Comparison of ENCODE assay signal across 19 cellular contexts in the genomic region with DNA sequence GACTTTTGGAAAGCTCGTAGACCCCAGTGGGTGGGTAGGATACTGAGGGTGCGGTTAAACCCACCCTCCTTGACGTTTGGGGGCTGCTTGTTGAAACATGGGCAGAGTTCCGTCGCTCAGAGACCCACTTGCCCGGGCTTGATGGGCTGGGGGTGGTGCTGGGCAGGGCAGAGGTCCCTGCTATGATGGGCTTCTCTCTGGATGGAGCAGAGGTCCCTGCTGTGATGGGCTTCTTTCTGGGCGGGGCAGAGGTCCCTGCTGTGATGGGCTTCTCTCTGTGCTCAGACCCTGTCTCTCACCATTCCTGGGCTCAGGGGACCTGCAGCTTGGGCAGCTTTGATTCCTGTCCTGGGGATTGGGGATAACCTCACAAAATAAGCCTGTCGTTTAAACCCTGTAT.
"Had no signal": no experiment of that assay in that cellular context is flagged by ENCODE, and none has a peak within 500 bp of the region (broad histone marks: within the 10 kb centered on the region; RNA-seq: fewer than 3 reads in every experiment).

No MANE protein-coding gene starts in this region.

- H3K4me3 Mint-ChIP-seq: effector memory CD8-positive, alpha-beta T cell; naive thymus-derived CD4-positive, alpha-beta T cell; neural crest cell; stimulated activated memory B cell treated with anti-CD40 and anti-IgM and Interleukin-4, amounts not matched to agents 10 μg/mL and 1 μg/mL and 100 μg/mL, for 72 hours; stimulated activated naive CD8-positive, alpha-beta T cell treated with anti-CD3 and anti-CD28 coated beads, Interleukin-15, Interleukin-2, amounts not matched to agents 100 ng/mL and 50 ng/mL, for 24 hours had no signal

- H3K4me1 ChIP-seq: pancreas had no signal

- H3K9me3 ChIP-seq: esophagus squamous epithelium, gastroesophageal sphincter, pancreas, testis, tibial nerve had no signal

- ATAC-seq: effector memory CD8-positive, alpha-beta T cell; naive thymus-derived CD4-positive, alpha-beta T cell; pancreas had no signal

- DNase-seq: effector memory CD8-positive, alpha-beta T cell; esophagus squamous epithelium; foreskin fibroblast; glutamatergic neuron; kidney; left cardiac atrium; left ventricle myocardium superior; naive thymus-derived CD4-positive, alpha-beta T cell; occipital lobe; pancreas; stimulated activated CD4-positive, alpha-beta T cell treated with anti-CD3 and anti-CD28 coated beads, Interleukin-4, amount 100 ng/mL, for 24 hours; testis had no signal

- H3K4me1 Mint-ChIP-seq: naive thymus-derived CD4-positive, alpha-beta T cell; stimulated activated memory B cell treated with anti-CD40 and anti-IgM and Interleukin-4, amounts not matched to agents 10 μg/mL and 1 μg/mL and 100 μg/mL, for 72 hours had no signal

- H3K27me3 ChIP-seq: pancreas, testis, tibial nerve had no signal

- H3K9me3 Mint-ChIP-seq: effector memory CD8-positive, alpha-beta T cell; neural crest cell; stimulated activated memory B cell treated with anti-CD40 and anti-IgM and Interleukin-4, amounts not matched to agents 10 μg/mL and 1 μg/mL and 100 μg/mL, for 72 hours; stimulated activated naive CD8-positive, alpha-beta T cell treated with anti-CD3 and anti-CD28 coated beads, Interleukin-15, Interleukin-2, amounts not matched to agents 100 ng/mL and 50 ng/mL, for 24 hours had no signal

- H3K36me3 Mint-ChIP-seq: naive thymus-derived CD4-positive, alpha-beta T cell; stimulated activated memory B cell treated with anti-CD40 and anti-IgM and Interleukin-4, amounts not matched to agents 10 μg/mL and 1 μg/mL and 100 μg/mL, for 72 hours had no signal

- H3K27ac ChIP-seq: esophagus squamous epithelium, gastroesophageal sphincter, pancreas, tibial nerve had no signal

- H3K27ac Mint-ChIP-seq: effector memory CD8-positive, alpha-beta T cell; naive thymus-derived CD4-positive, alpha-beta T cell; stimulated activated memory B cell treated with anti-CD40 and anti-IgM and Interleukin-4, amounts not matched to agents 10 μg/mL and 1 μg/mL and 100 μg/mL, for 72 hours; stimulated activated naive CD8-positive, alpha-beta T cell treated with anti-CD3 and anti-CD28 coated beads, Interleukin-15, Interleukin-2, amounts not matched to agents 100 ng/mL and 50 ng/mL, for 24 hours had no signal

- H3K4me3 ChIP-seq: esophagus squamous epithelium, gastroesophageal sphincter, lung, pancreas, smooth muscle cell, testis, tibial nerve had no signal

- H3K4me2 ChIP-seq: smooth muscle cell had no signal

- H3K36me3 ChIP-seq: esophagus squamous epithelium, gastroesophageal sphincter, pancreas, tibial nerve had no signal
